Comparison of ENCODE assay signal across 21 cellular contexts in the genomic region with DNA sequence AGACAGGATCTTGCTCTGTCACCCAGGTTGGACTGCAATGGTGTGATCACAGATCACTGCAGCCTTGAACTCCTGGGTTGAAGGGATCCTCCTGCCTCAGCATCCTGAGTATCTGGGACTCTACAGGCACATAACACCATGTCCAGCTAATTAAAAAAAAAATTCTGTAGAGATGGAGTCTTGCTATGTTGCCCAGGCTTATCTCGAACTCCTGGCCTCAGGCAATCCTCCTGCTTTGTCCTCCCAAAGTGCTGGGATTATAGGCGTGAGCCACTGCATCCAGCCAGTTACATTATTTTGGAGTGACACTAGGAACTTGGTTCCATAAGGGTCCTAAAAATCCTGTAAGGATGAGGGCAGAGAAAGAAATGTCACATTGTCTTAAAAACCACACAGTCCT.
DNase-seq lines count a peak whose midpoint lies in the region; ATAC-seq and TF ChIP-seq lines count a peak whose summit lies in the region.
"Had no signal": no experiment of that assay in that cellular context is flagged by ENCODE, and none has a peak within 500 bp of the region (broad histone marks: within the 10 kb centered on the region; RNA-seq: fewer than 3 reads in every experiment).

No MANE protein-coding gene starts in this region.

- POLR2A ChIA-PET in HEK293 (lab: Yijun Ruan, JAX), result no interaction called here

- H2BK15ac ChIP-seq in mesenchymal stem cell (ENCODE audit: low read depth, poor library complexity, severe bottlenecking), result no peak overlapping the region

- H3K23ac ChIP-seq in mesenchymal stem cell (ENCODE audit: low read length in 2 of 2), result no peak overlapping the region

- no peak for DNase-seq in left ventricle myocardium inferior
- no peak for DNase-seq in right atrium auricular region (ENCODE audit: low spot score)
- DNase-seq in mesenchymal stem cell, result no peak
- no peak for DNase-seq in uterus
- DNase-seq in GF-D8 (lab: John Stamatoyannopoulos, UW), result no peak
- DNase-seq: CD4-positive, alpha-beta T cell; CD8-positive, alpha-beta memory T cell; DMS 273 treated with DMSO at 0.1 percent for 48 hours; DMS79; EL; GDM1; GM23248; H7; HCEC 1CT had no signal

- no peak overlapping the region for H2BK5ac ChIP-seq in mesenchymal stem cell (ENCODE audit: low read depth, low read length, poor library complexity, severe bottlenecking)

- CTCF ChIA-PET in HEK293 (lab: Yijun Ruan, JAX), result no interaction called here

- WGBS in mesenchymal stem cell, result 94% methylated on average over 2 of the region's 2 CpGs

- H2BK120ac ChIP-seq in mesenchymal stem cell (ENCODE audit: low read depth, low read length), result no peak overlapping the region

- H3K9me3 ChIP-seq in left ventricle myocardium inferior (replicated peaks) (no peaks in the 10 kb centered on the region), right atrium auricular region (no peaks in the 10 kb centered on the region), HEK293 (ENCODE audit: control insufficient read depth, insufficient read depth, low read depth, low read length) (no peaks in the 10 kb centered on the region), mesenchymal stem cell (ENCODE audit: control insufficient read depth, low read length) (no peaks in the 10 kb centered on the region), uterus (no peaks in the 10 kb centered on the region)
- H3K9me3 ChIP-seq: BLaER1 had no signal

- H3K9ac ChIP-seq in mesenchymal stem cell (ENCODE audit: low read length), result no peak overlapping the region
- H3K9ac ChIP-seq: BLaER1, GM23248 had no signal

- H3K4me1 Mint-ChIP-seq in stimulated activated memory B cell treated with anti-CD40 and anti-IgM and Interleukin-4, amounts not matched to agents 10 μg/mL and 1 μg/mL and 100 μg/mL, for 72 hours, result peaks cover 6% of the 10 kb centered on the region

- no peaks in the 10 kb centered on the region for H3K9me3 Mint-ChIP-seq in stimulated activated memory B cell treated with anti-CD40 and anti-IgM and Interleukin-4, amounts not matched to agents 10 μg/mL and 1 μg/mL and 100 μg/mL, for 72 hours
- H3K9me3 Mint-ChIP-seq: CD14-positive monocyte; CD4-positive, alpha-beta T cell; CD8-positive, alpha-beta memory T cell had no signal

- H3K79me1 ChIP-seq in mesenchymal stem cell (replicated peaks; ENCODE audit: low read length, poor library complexity, severe bottlenecking), result peaks cover 2% of the 10 kb centered on the region

- TF ChIP-seq POLR2A in uterus (IDR thresholded peaks at IDR 0.05), result no peak

- intact Hi-C loops in left ventricle myocardium inferior (cut with micrococcal nuclease) (no loop called here), uterus (cut with DNase I; ENCODE audit: low total_unique reads) (no loop called here)

- peak overlapping the region in 1 of 2 experiments; percentile 16 for H3K18ac ChIP-seq in mesenchymal stem cell (ENCODE audit: low read depth in 1 of 2, low read length in 2 of 2)

- H2BK12ac ChIP-seq in mesenchymal stem cell (ENCODE audit: low read length in 2 of 2), result no peak overlapping the region

- peaks cover 43% of the 10 kb centered on the region for H3K36me3 Mint-ChIP-seq in stimulated activated memory B cell treated with anti-CD40 and anti-IgM and Interleukin-4, amounts not matched to agents 10 μg/mL and 1 μg/mL and 100 μg/mL, for 72 hours

- no peak overlapping the region for H2AFZ ChIP-seq in mesenchymal stem cell (ENCODE audit: low read depth, low read length)
- H2AFZ ChIP-seq: GM23248 had no signal

- H2AK5ac ChIP-seq in mesenchymal stem cell (ENCODE audit: low read length, severe bottlenecking), result peak overlapping the region; percentile 12

- H3K4me2 ChIP-seq in mesenchymal stem cell (ENCODE audit: low read length, poor library complexity, severe bottlenecking), result no peak overlapping the region
- H3K4me2 ChIP-seq: BLaER1 had no signal

- H4K8ac ChIP-seq in mesenchymal stem cell (ENCODE audit: low read length), result no peak overlapping the region

- no peak overlapping the region for H3K14ac ChIP-seq in mesenchymal stem cell (ENCODE audit: low read length in 2 of 2)

- H3K27me3 Mint-ChIP-seq in stimulated activated memory B cell treated with anti-CD40 and anti-IgM and Interleukin-4, amounts not matched to agents 10 μg/mL and 1 μg/mL and 100 μg/mL, for 72 hours, result no peaks in the 10 kb centered on the region
- H3K27me3 Mint-ChIP-seq: B cell; CD4-positive, alpha-beta T cell; CD8-positive, alpha-beta memory T cell had no signal

- no peaks in the 10 kb centered on the region for H3K36me3 ChIP-seq in left ventricle myocardium inferior
- H3K36me3 ChIP-seq in right atrium auricular region, result no peaks in the 10 kb centered on the region
- no peaks in the 10 kb centered on the region for H3K36me3 ChIP-seq in HEK293 (ENCODE audit: control insufficient read depth in 2 of 2, insufficient read depth in 1 of 2, low read length in 2 of 2)
- peaks cover 0 to 10% of the 10 kb centered on the region in 2 experiments for H3K36me3 ChIP-seq in mesenchymal stem cell (ENCODE audit: control insufficient read depth in 1 of 2, insufficient read depth in 2 of 2, low read depth in 1 of 2, low read length in 2 of 2)
- H3K36me3 ChIP-seq in uterus, result no peaks in the 10 kb centered on the region

- no peak for ATAC-seq in stimulated activated memory B cell treated with anti-CD40 and anti-IgM and Interleukin-4, amounts not matched to agents 10 μg/mL and 1 μg/mL and 100 μg/mL, for 72 hours
- no peak for ATAC-seq in GM21576 (IDR thresholded peaks at IDR 0.05; ENCODE audit: unreplicated experiment)

- H3K27ac ChIP-seq in left ventricle myocardium inferior (replicated peaks) (peak overlapping the region; percentile 76), right atrium auricular region (no peak overlapping the region), HEK293 (ENCODE audit: extremely low read depth, low read depth, low read length) (no peak overlapping the region), mesenchymal stem cell (ENCODE audit: low read length, poor library complexity, severe bottlenecking) (no peak overlapping the region), uterus (no peak overlapping the region)
- H3K27ac ChIP-seq: 22Rv1, BLaER1, GM23248 had no signal

- no peak overlapping the region for H3K4me3 ChIP-seq in left ventricle myocardium inferior
- H3K4me3 ChIP-seq in right atrium auricular region, result no peak overlapping the region
- no peak overlapping the region for H3K4me3 ChIP-seq in HEK293 (ENCODE audit: low read depth, low read length)
- no peak overlapping the region for H3K4me3 ChIP-seq in mesenchymal stem cell (ENCODE audit: insufficient read depth in 1 of 2, low read depth in 1 of 2, low read length in 2 of 2)
- no peak overlapping the region for H3K4me3 ChIP-seq in uterus
- H3K4me3 ChIP-seq: BLaER1, GM23248 had no signal

- TF ChIP-seq CTCF in left ventricle myocardium inferior (IDR thresholded peaks at IDR 0.05; ENCODE audit: borderline replicate concordance) (no peak), right atrium auricular region (IDR thresholded peaks at IDR 0.05) (no peak), HEK293 (tag by site-specific recombination; IDR thresholded peaks at IDR 0.05) (no peak), uterus (IDR thresholded peaks at IDR 0.05) (no peak)

- H3K27ac Mint-ChIP-seq in stimulated activated memory B cell treated with anti-CD40 and anti-IgM and Interleukin-4, amounts not matched to agents 10 μg/mL and 1 μg/mL and 100 μg/mL, for 72 hours, result peak overlapping the region; percentile 33
- H3K27ac Mint-ChIP-seq: B cell; CD4-positive, alpha-beta T cell had no signal

- no peak overlapping the region for H3K4me3 Mint-ChIP-seq in stimulated activated memory B cell treated with anti-CD40 and anti-IgM and Interleukin-4, amounts not matched to agents 10 μg/mL and 1 μg/mL and 100 μg/mL, for 72 hours
- H3K4me3 Mint-ChIP-seq: B cell; CD14-positive monocyte; CD4-positive, alpha-beta T cell; CD8-positive, alpha-beta memory T cell had no signal

- H4K91ac ChIP-seq in mesenchymal stem cell (ENCODE audit: low read length), result no peak overlapping the region

- H3K27me3 ChIP-seq in left ventricle myocardium inferior (ENCODE audit: low read depth) (no peaks in the 10 kb centered on the region), right atrium auricular region (no peaks in the 10 kb centered on the region), mesenchymal stem cell (ENCODE audit: control insufficient read depth in 1 of 2, insufficient read depth in 1 of 2, low read length in 2 of 2) (no peaks in the 10 kb centered on the region), uterus (no peaks in the 10 kb centered on the region)
- H3K27me3 ChIP-seq: BLaER1 had no signal

- peaks cover 28% of the 10 kb centered on the region for H3K4me1 ChIP-seq in left ventricle myocardium inferior
- H3K4me1 ChIP-seq in right atrium auricular region, result peaks cover 0 to 21% of the 10 kb centered on the region in 2 donors
- peaks cover 26% of the 10 kb centered on the region for H3K4me1 ChIP-seq in HEK293 (ENCODE audit: control insufficient read depth, insufficient read depth, low read length)
- peaks cover 11% of the 10 kb centered on the region for H3K4me1 ChIP-seq in mesenchymal stem cell (ENCODE audit: control insufficient read depth, insufficient read depth, low read depth, low read length)
- peaks cover 0 to 15% of the 10 kb centered on the region in 2 donors for H3K4me1 ChIP-seq in uterus

- no peak overlapping the region for H3K4ac ChIP-seq in mesenchymal stem cell (ENCODE audit: low read depth in 1 of 2, low read length in 2 of 2)

TF ChIP-seq in HEK293, 187 proteins besides CTCF, POLR2A, EP300 and RAD21:
- TF ChIP-seq ZNF23 (tag by site-specific recombination; IDR thresholded peaks at IDR 0.05; ENCODE audit: borderline replicate concordance) (no peak), ZNF121 (tag by site-specific recombination; IDR thresholded peaks at IDR 0.05) (0 out of 2 replicates have a peak, but pooled peaks have one; percentile 61)
